ENCODE assay signal across 12 cellular contexts in the genomic region with DNA sequence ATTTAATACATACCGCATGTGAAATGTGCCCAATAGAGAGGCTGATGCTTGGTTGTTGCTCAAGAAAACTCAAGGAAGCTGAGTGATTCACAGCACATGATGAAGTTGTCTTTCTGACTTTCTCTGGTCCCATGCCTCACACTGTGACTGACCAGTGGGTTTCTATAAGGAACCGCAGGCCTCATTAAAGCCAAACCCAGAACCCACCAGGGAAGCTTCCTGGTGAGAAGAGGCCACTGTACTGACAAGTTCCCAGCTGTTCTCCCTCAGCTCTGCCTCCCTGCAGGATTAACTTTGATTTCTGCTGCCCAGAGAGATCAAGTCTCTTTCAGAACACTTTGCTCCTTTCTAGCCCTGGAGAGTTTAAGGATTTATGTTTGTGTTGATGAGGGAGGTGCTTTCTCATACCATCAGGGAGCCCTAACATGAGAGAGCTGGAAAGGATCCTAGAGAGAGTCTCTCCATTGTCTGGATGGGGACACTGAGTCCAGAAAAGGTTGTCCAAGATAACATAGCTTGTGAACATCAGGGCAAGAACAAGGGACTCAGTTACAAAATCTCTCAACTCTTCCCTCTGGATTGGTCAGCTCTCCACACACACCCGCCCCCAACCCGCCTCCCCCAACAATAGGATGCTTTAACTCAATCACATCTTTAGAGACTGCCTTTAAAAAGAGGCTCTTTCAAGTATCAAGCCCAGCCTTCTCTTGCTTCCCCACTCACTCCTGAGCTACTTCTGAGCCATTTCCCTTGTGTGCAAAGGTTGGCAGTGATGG.
"Had no signal": no experiment of that assay in that cellular context is flagged by ENCODE, and none has a peak within 500 bp of the region (broad histone marks: within the 10 kb centered on the region; RNA-seq: fewer than 3 reads in every experiment).

No MANE protein-coding gene starts in this region.

- H3K27me3 ChIP-seq: breast epithelium, upper lobe of left lung had no signal

- H3K4me3 ChIP-seq: breast epithelium, upper lobe of left lung had no signal

- DNase-seq: activated naive CD8-positive, alpha-beta T cell treated with anti-CD3 and anti-CD28 coated beads for 36 hours; cerebellar nuclear complex; effector memory CD4-positive, alpha-beta T cell; retina; small intestine; stimulated activated naive CD8-positive, alpha-beta T cell treated with anti-CD3 and anti-CD28 coated beads, Interleukin-15, Interleukin-2, amounts not matched to agents 100 U/mL and 50 U/mL, for 24 hours; upper lobe of left lung had no signal

- ATAC-seq: activated CD4-positive, CD25-positive, alpha-beta regulatory T cell treated with anti-CD3 and anti-CD28 coated beads, Interleukin-2, amount 50 U/mL, for 24 hours; natural killer cell treated with Interleukin-12 subunit alpha and Interleukin-12 subunit beta and Interleukin-15 and Interleukin-18, amount 100 ng/mL, for 72 hours; stimulated activated naive CD8-positive, alpha-beta T cell treated with anti-CD3 and anti-CD28 coated beads, Interleukin-15, Interleukin-2, amounts not matched to agents 100 U/mL and 50 U/mL, for 24 hours had no signal

- H3K9me3 ChIP-seq: breast epithelium, upper lobe of left lung had no signal

- H3K36me3 ChIP-seq: breast epithelium, upper lobe of left lung had no signal

- H3K4me1 ChIP-seq: breast epithelium, upper lobe of left lung had no signal

- H3K27ac ChIP-seq: breast epithelium, upper lobe of left lung had no signal

- FAIRE-seq: frontal cortex, islet of Langerhans, small intestine had no signal
